Comparison of ENCODE assay signal across 4 cellular contexts in the genomic region with DNA sequence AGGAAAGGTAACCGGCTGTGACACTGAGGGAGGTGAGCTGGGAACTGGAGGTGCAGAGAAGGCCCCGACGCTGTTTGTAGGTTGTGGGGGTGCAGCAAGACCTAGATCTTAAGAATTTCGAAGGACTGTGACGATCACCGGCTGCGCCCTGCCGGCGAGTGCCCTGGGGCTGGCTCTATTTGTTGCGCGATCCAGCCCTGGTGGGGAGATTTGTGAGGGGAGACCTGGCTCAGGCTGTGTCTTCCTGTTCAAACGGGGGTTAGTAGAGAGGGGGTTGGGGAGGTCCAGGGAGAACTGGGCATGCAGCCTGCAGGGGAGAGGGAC. TPM values are rescaled to one million over a fixed set of nuclear protein-coding genes. Genes with fewer than 3 reads are reported as not detected.
"Had no signal": no experiment of that assay in that cellular context is flagged by ENCODE, and none has a peak within 500 bp of the region (broad histone marks: within the 10 kb centered on the region; RNA-seq: fewer than 3 reads in every experiment).

No MANE protein-coding gene starts in this region.

RNA-seq across cellular contexts. Expression of a gene that starts 0.7 kb away (rescaled TPM):
- total RNA-seq: dermis microvascular lymphatic vessel endothelial cell, lung microvascular endothelial cell, osteoblast had no signal
- polyA plus RNA-seq: keratinocyte had no signal
